In the genomic region with DNA sequence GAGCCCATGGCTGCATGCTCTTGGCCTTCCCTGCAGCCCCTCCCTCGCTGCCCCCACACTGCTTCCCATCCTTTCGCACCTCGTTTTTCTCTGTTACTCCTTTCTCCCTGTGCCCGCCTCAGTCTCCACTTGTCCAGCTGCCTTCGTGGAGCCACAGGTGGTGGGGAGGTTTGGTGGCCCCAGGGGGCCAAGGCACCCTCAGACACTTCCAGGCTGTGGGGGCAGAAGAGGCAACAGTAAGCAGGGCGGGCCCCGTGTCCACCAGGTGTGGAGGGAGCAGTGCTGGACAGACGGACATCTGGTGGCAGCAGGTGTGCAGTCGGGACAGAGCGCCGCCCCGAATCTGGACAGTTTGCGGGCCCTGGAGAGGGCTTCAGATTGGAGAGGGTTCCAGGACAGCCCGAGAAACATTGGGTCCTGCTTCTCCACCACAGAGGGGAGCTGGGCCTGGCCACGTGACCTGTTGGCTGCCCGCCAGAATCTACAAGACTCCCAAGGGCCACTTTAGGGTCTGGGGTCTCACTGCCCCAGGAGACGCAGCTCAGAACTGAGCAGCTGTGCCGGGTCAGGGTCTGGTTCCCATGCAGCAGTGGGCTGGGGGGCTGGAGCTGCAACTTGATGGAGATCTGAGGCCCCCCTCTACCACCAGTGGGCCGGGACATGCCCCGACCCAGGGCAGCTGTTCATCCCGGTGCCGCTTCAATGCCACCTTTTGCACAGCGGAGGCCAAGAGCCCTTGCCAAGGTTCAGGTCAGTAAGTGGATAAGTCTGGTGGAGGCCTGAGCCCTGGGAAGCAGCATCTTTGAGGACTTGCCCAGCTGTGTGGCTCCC, we compare ENCODE assay signal across 4 cellular contexts.
A peak's percentile ranks its signal among the peaks of the same experiment; 100 is the strongest.
TF ChIP-seq lines count a peak whose summit lies in the region.

No MANE protein-coding gene starts in this region.

TF ChIP-seq in A549, 52 proteins besides CTCF, POLR2A, EP300 and RAD21:
- TF ChIP-seq, protein P1, sequence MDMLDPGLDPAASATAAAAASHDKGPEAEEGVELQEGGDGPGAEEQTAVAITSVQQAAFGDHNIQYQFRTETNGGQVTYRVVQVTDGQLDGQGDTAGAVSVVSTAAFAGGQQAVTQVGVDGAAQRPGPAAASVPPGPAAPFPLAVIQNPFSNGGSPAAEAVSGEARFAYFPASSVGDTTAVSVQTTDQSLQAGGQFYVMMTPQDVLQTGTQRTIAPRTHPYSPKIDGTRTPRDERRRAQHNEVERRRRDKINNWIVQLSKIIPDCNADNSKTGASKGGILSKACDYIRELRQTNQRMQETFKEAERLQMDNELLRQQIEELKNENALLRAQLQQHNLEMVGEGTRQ (IDR thresholded peaks at IDR 0.05): peak; percentile 57
- no peak for TF ChIP-seq NPAS2 (CRISPR knock-in tag; IDR thresholded peaks at IDR 0.05; ENCODE audit: borderline replicate concordance)

TF ChIP-seq in HEK293, 187 proteins besides CTCF, POLR2A, EP300 and RAD21:
- TF ChIP-seq MYNN (tag by site-specific recombination; IDR thresholded peaks at IDR 0.05; ENCODE audit: borderline replicate concordance) (no peak), ZNF707 (tag by site-specific recombination; IDR thresholded peaks at IDR 0.05) (no peak), YY2 (tag by site-specific recombination; IDR thresholded peaks at IDR 0.05) (no peak), KLF7 (tag by site-specific recombination; IDR thresholded peaks at IDR 0.05; ENCODE audit: borderline replicate concordance) (no peak), PATZ1 (tag by site-specific recombination; IDR thresholded peaks at IDR 0.05) (0 out of 2 replicates have a peak, but pooled peaks have one; percentile 9), KLF9 (tag by site-specific recombination; IDR thresholded peaks at IDR 0.05; ENCODE audit: low read depth) (no peak), SCRT2 (tag by site-specific recombination; IDR thresholded peaks at IDR 0.05) (peak; percentile 92), ZNF623 (tag by site-specific recombination; IDR thresholded peaks at IDR 0.05) (no peak), GLIS1 (tag by site-specific recombination; IDR thresholded peaks at IDR 0.05) (0 out of 2 replicates have a peak, but pooled peaks have one; percentile 12), SCRT1 (tag by site-specific recombination; IDR thresholded peaks at IDR 0.05; ENCODE audit: borderline replicate concordance) (peak; percentile 95)
- TF ChIP-seq, protein P2, sequence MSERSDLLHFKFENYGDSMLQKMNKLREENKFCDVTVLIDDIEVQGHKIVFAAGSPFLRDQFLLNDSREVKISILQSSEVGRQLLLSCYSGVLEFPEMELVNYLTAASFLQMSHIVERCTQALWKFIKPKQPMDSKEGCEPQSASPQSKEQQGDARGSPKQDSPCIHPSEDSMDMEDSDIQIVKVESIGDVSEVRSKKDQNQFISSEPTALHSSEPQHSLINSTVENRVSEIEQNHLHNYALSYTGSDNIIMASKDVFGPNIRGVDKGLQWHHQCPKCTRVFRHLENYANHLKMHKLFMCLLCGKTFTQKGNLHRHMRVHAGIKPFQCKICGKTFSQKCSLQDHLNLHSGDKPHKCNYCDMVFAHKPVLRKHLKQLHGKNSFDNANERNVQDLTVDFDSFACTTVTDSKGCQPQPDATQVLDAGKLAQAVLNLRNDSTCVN (tag by site-specific recombination; optimal IDR thresholded peaks at IDR 0.05): no peak
- TF ChIP-seq, protein P3, sequence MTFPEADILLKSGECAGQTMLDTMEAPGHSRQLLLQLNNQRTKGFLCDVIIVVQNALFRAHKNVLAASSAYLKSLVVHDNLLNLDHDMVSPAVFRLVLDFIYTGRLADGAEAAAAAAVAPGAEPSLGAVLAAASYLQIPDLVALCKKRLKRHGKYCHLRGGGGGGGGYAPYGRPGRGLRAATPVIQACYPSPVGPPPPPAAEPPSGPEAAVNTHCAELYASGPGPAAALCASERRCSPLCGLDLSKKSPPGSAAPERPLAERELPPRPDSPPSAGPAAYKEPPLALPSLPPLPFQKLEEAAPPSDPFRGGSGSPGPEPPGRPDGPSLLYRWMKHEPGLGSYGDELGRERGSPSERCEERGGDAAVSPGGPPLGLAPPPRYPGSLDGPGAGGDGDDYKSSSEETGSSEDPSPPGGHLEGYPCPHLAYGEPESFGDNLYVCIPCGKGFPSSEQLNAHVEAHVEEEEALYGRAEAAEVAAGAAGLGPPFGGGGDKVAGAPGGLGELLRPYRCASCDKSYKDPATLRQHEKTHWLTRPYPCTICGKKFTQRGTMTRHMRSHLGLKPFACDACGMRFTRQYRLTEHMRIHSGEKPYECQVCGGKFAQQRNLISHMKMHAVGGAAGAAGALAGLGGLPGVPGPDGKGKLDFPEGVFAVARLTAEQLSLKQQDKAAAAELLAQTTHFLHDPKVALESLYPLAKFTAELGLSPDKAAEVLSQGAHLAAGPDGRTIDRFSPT (tag by site-specific recombination; IDR thresholded peaks at IDR 0.05): peak; percentile 10; the same call in 1 of the 2 replicates
TF ChIP-seq in HEK293: peak in this region for 5.

TF ChIP-seq in H1, 55 proteins besides CTCF, POLR2A, EP300 and RAD21:
- no peak for TF ChIP-seq TBP (IDR thresholded peaks at IDR 0.05; ENCODE audit: low read depth, low read length)
- no peak for TF ChIP-seq POLR2AphosphoS5 (IDR thresholded peaks at IDR 0.05; ENCODE audit: low read depth, low read length)
- no peak for TF ChIP-seq SP2 (IDR thresholded peaks at IDR 0.05; ENCODE audit: low read length)
- no peak for TF ChIP-seq CTBP2 (IDR thresholded peaks at IDR 0.05; ENCODE audit: borderline replicate concordance, insufficient read depth, insufficient read length, low read length)
- TF ChIP-seq CHD2 (IDR thresholded peaks at IDR 0.05; ENCODE audit: low read length): no peak
- TF ChIP-seq, protein P1 (IDR thresholded peaks at IDR 0.05; ENCODE audit: low read length): no peak
- TF ChIP-seq TCF12 (IDR thresholded peaks at IDR 0.05; ENCODE audit: low read depth, low read length): no peak
- TF ChIP-seq ZNF274 (IDR thresholded peaks at IDR 0.05; ENCODE audit: borderline replicate concordance, extremely low read depth, low read length): no peak
- TF ChIP-seq KDM5A (IDR thresholded peaks at IDR 0.05; ENCODE audit: low read length): no peak
- TF ChIP-seq RXRA (IDR thresholded peaks at IDR 0.05; ENCODE audit: insufficient read depth, low read depth, low read length): no peak
- no peak for TF ChIP-seq CBX5 (IDR thresholded peaks at IDR 0.05; ENCODE audit: low read depth, low read length)
- no peak for TF ChIP-seq POU5F1 (IDR thresholded peaks at IDR 0.05; ENCODE audit: low read depth, low read length)
- TF ChIP-seq KDM1A (IDR thresholded peaks at IDR 0.05; ENCODE audit: borderline replicate concordance, low read length): no peak
- TF ChIP-seq BCL11A (IDR thresholded peaks at IDR 0.05; ENCODE audit: low read depth in 2 of 2, low read length in 2 of 2): no peak

TF ChIP-seq in WTC11, 78 proteins besides CTCF, POLR2A, EP300 and RAD21:
- no peak for TF ChIP-seq ATF1 (CRISPR knock-in tag; IDR thresholded peaks at IDR 0.05)
- TF ChIP-seq JUN (CRISPR knock-in tag; IDR thresholded peaks at IDR 0.05): no peak
- no peak for TF ChIP-seq TCF7 (CRISPR knock-in tag; IDR thresholded peaks at IDR 0.05; ENCODE audit: low read depth)
- TF ChIP-seq ZNF138 (CRISPR knock-in tag; conservative IDR thresholded peaks at IDR 0.05): no peak
- TF ChIP-seq OVOL2 (CRISPR knock-in tag; IDR thresholded peaks at IDR 0.05; ENCODE audit: borderline replicate concordance): no peak
TF ChIP-seq in WTC11: peak in this region for 0.
